24 cellular contexts compared by ENCODE assay signal in genomic region chr12:53944907-53945847, GRCh38. TPM values are rescaled to one million over a fixed set of nuclear protein-coding genes. Genes with fewer than 3 reads are reported as not detected.
"Had no signal": no experiment of that assay in that cellular context is flagged by ENCODE, and none has a peak within 500 bp of the region (broad histone marks: within the 10 kb centered on the region; RNA-seq: fewer than 3 reads in every experiment).

No MANE protein-coding gene starts in this region.

- H3K4me3 ChIP-seq: dorsolateral prefrontal cortex, left ventricle myocardium inferior, prostate gland, right atrium auricular region had no signal

- ATAC-seq: stimulated activated naive CD8-positive, alpha-beta T cell treated with anti-CD3 and anti-CD28 coated beads, Interleukin-15, amount 100 ng/mL, for 72 hours; T-cell had no signal

- DNase-seq: activated CD4-positive, alpha-beta memory T cell treated with anti-CD3 and anti-CD28 coated beads, Interleukin-2, amount 10 ng/mL, durations not matched to agents 7 days and 5 days; activated CD4-positive, alpha-beta T cell treated with anti-CD3 and anti-CD28 coated beads for 48 hours; activated CD4-positive, CD25-positive, alpha-beta regulatory T cell; activated naive CD4-positive, alpha-beta T cell treated with Interleukin-2 at 50 U/mL for 16 hours; activated T-cell treated with anti-CD3 and anti-CD28 coated beads, Interleukin-2, amount 50 U/mL, for 24 hours; anterior cingulate cortex; dorsolateral prefrontal cortex; head of caudate nucleus; left ventricle myocardium inferior; nephron progenitor cell; stimulated activated naive CD8-positive, alpha-beta T cell treated with anti-CD3 and anti-CD28 coated beads, Interleukin-15, amount 100 ng/mL, for 72 hours; T-cell; T-helper 9 cell; trophoblast cell had no signal

- H3K27ac Mint-ChIP-seq: activated CD4-positive, alpha-beta memory T cell treated with anti-CD3 and anti-CD28 coated beads, Interleukin-2, amount 10 ng/mL, durations not matched to agents 7 days and 5 days; activated T-cell treated with anti-CD3 and anti-CD28 coated beads, Interleukin-2, amount 50 U/mL, for 24 hours; activated T-helper 2 cell treated with anti-CD3 and anti-CD28 coated beads, Interferon-gamma antibody, Interleukin-2, Interleukin-4, amounts not matched to agents 10 μg/mL and 5 μg/mL and 100 μg/mL, durations not matched to agents 14 hours and 24 hours and 36 hours; brain; nephron progenitor cell; T-cell had no signal

- H3K9me3 ChIP-seq: left ventricle myocardium inferior, prostate gland, right atrium auricular region had no signal

- H3K36me3 ChIP-seq: left ventricle myocardium inferior, prostate gland, right atrium auricular region had no signal

- H3K4me1 Mint-ChIP-seq: activated CD4-positive, alpha-beta memory T cell treated with anti-CD3 and anti-CD28 coated beads, Interleukin-2, amount 10 ng/mL, durations not matched to agents 7 days and 5 days; brain; nephron progenitor cell had no signal

- H3K27ac ChIP-seq: dorsolateral prefrontal cortex, left ventricle myocardium inferior, prostate gland, right atrium auricular region had no signal

- H3K36me3 Mint-ChIP-seq: brain, T-cell had no signal

- H3K4me1 ChIP-seq: left ventricle myocardium inferior, prostate gland, right atrium auricular region had no signal

- H3K4me3 Mint-ChIP-seq: activated CD4-positive, alpha-beta memory T cell treated with anti-CD3 and anti-CD28 coated beads, Interleukin-2, amount 10 ng/mL, durations not matched to agents 7 days and 5 days; activated T-cell treated with anti-CD3 and anti-CD28 coated beads, Interleukin-2, amount 50 U/mL, for 24 hours; brain; nephron progenitor cell; T-cell had no signal

- H3K9me3 Mint-ChIP-seq: activated CD4-positive, alpha-beta memory T cell treated with anti-CD3 and anti-CD28 coated beads, Interleukin-2, amount 10 ng/mL, durations not matched to agents 7 days and 5 days; activated T-cell treated with anti-CD3 and anti-CD28 coated beads, Interleukin-2, amount 50 U/mL, for 24 hours; activated T-helper 2 cell treated with anti-CD3 and anti-CD28 coated beads, Interferon-gamma antibody, Interleukin-2, Interleukin-4, amounts not matched to agents 10 μg/mL and 5 μg/mL and 100 μg/mL, durations not matched to agents 14 hours and 24 hours and 36 hours; stimulated activated naive CD8-positive, alpha-beta T cell treated with anti-CD3 and anti-CD28 coated beads, Interleukin-15, amount 100 ng/mL, for 72 hours had no signal

RNA-seq across cellular contexts. Expression of gene HOXC13, which starts 6.5 kb away (rescaled TPM):
- total RNA-seq: activated CD4-positive, alpha-beta memory T cell treated with anti-CD3 and anti-CD28 coated beads, Interleukin-2, amount 10 ng/mL, durations not matched to agents 7 days and 5 days; activated T-helper 2 cell treated with anti-CD3 and anti-CD28 coated beads, Interferon-gamma antibody, Interleukin-2, Interleukin-4, amounts not matched to agents 10 μg/mL and 5 μg/mL and 100 μg/mL, durations not matched to agents 14 hours and 24 hours and 36 hours; dorsolateral prefrontal cortex; frontal cortex; kidney epithelial cell; left ventricle myocardium inferior; osteocyte; right atrium auricular region; skeletal muscle tissue; temporal lobe had no signal

RNA-seq across cellular contexts. Expression of gene HOXC12, which starts 9.5 kb away (rescaled TPM):
- total RNA-seq: activated CD4-positive, alpha-beta memory T cell treated with anti-CD3 and anti-CD28 coated beads, Interleukin-2, amount 10 ng/mL, durations not matched to agents 7 days and 5 days; activated T-helper 2 cell treated with anti-CD3 and anti-CD28 coated beads, Interferon-gamma antibody, Interleukin-2, Interleukin-4, amounts not matched to agents 10 μg/mL and 5 μg/mL and 100 μg/mL, durations not matched to agents 14 hours and 24 hours and 36 hours; dorsolateral prefrontal cortex; frontal cortex; kidney epithelial cell; left ventricle myocardium inferior; osteocyte; prostate gland; right atrium auricular region; skeletal muscle tissue; T-cell; temporal lobe had no signal
- polyA plus RNA-seq: esophagus had no signal

RNA-seq across cellular contexts. Expression of gene HOXC11, which starts 27.7 kb away (rescaled TPM):
- total RNA-seq: activated CD4-positive, alpha-beta memory T cell treated with anti-CD3 and anti-CD28 coated beads, Interleukin-2, amount 10 ng/mL, durations not matched to agents 7 days and 5 days; activated T-helper 2 cell treated with anti-CD3 and anti-CD28 coated beads, Interferon-gamma antibody, Interleukin-2, Interleukin-4, amounts not matched to agents 10 μg/mL and 5 μg/mL and 100 μg/mL, durations not matched to agents 14 hours and 24 hours and 36 hours; dorsolateral prefrontal cortex; frontal cortex; left ventricle myocardium inferior; osteocyte; prostate gland; right atrium auricular region; T-cell; temporal lobe had no signal
- polyA plus RNA-seq: esophagus had no signal

RNA-seq across cellular contexts. Expression of gene HOTAIR, which starts 29.6 kb away (rescaled TPM):
- total RNA-seq: activated CD4-positive, alpha-beta memory T cell treated with anti-CD3 and anti-CD28 coated beads, Interleukin-2, amount 10 ng/mL, durations not matched to agents 7 days and 5 days; activated T-helper 2 cell treated with anti-CD3 and anti-CD28 coated beads, Interferon-gamma antibody, Interleukin-2, Interleukin-4, amounts not matched to agents 10 μg/mL and 5 μg/mL and 100 μg/mL, durations not matched to agents 14 hours and 24 hours and 36 hours; dorsolateral prefrontal cortex; frontal cortex; left ventricle myocardium inferior; osteocyte; right atrium auricular region; T-cell; temporal lobe had no signal
- polyA plus RNA-seq: esophagus had no signal

RNA-seq across cellular contexts. Expression of gene HOXC10, which starts 39.8 kb away (rescaled TPM):
- total RNA-seq: activated CD4-positive, alpha-beta memory T cell treated with anti-CD3 and anti-CD28 coated beads, Interleukin-2, amount 10 ng/mL, durations not matched to agents 7 days and 5 days; activated T-helper 2 cell treated with anti-CD3 and anti-CD28 coated beads, Interferon-gamma antibody, Interleukin-2, Interleukin-4, amounts not matched to agents 10 μg/mL and 5 μg/mL and 100 μg/mL, durations not matched to agents 14 hours and 24 hours and 36 hours; frontal cortex; left ventricle myocardium inferior; osteocyte; right atrium auricular region; temporal lobe had no signal
